Comparison of ENCODE assay signal across 16 cellular contexts in the genomic region with DNA sequence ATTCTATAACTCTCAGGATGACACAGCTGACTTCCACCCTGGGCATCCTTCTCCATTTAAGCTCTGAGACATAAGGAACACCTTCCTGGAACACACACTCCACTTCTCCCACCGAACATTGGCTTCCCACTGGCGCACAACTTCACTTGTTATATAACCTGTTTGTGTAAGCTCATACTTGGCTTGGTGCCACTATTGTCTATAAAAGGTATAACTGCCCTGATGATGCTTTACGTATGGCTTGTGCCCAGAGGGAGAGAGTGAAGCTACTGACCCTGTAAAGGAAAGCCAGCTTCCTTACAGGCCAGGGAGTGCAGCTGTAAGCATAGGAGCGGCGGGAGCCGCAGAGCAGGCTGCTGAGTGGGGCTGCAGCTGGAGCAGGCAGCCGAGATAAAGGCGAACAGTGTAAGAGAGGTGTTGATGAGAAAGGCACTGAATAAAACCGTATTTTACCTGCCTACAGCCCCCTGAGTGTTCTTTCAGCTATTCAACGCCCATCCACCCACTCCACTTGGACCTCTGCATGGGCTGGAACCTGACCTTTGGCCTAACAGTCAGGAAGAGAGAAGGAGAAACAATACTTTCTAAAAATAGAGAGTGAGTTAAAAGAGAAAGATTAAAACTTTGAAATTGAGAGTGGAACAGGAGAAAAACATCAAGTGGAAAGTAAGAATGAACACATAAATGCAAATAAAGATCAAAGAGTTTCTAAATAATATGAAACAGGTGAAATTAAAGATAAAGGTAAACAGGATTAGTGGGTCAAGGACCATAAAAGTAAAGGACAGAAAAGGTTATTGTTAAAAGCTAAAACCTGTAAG.
DNase-seq lines count a peak whose midpoint lies in the region; ATAC-seq and TF ChIP-seq lines count a peak whose summit lies in the region.
"Had no signal": no experiment of that assay in that cellular context is flagged by ENCODE, and none has a peak within 500 bp of the region (broad histone marks: within the 10 kb centered on the region; RNA-seq: fewer than 3 reads in every experiment).

No MANE protein-coding gene starts in this region.

- no peaks in the 10 kb centered on the region for H3K9me3 ChIP-seq in A673 (ENCODE audit: low read depth, low read length, poor library complexity, severe bottlenecking)
- H3K9me3 ChIP-seq: colonic mucosa, tibial artery had no signal

- H3K27ac ChIP-seq in A673 (ENCODE audit: low read depth, low read length, poor library complexity, severe bottlenecking): no peak overlapping the region
- H3K27ac ChIP-seq: colonic mucosa, RWPE1, tibial artery had no signal

- TF ChIP-seq CTCF in foreskin fibroblast (IDR thresholded peaks at IDR 0.05; ENCODE audit: low read depth, low read length): no peak
- no peak for TF ChIP-seq CTCF in A673 (conservative IDR thresholded peaks at IDR 0.05; ENCODE audit: low read depth, low read length)

- H3K4me1 ChIP-seq in A673 (ENCODE audit: insufficient read depth, low read length, poor library complexity, severe bottlenecking): no peaks in the 10 kb centered on the region
- H3K4me1 ChIP-seq: colonic mucosa, tibial artery had no signal

- ATAC-seq in GM19395 (IDR thresholded peaks at IDR 0.05; ENCODE audit: unreplicated experiment): peak; percentile 52
- ATAC-seq: activated T-cell treated with anti-CD3 and anti-CD28 coated beads, Interleukin-2, amount 50 U/mL, for 72 hours; HCT116; stimulated activated naive CD8-positive, alpha-beta T cell treated with anti-CD3 and anti-CD28 coated beads, Interleukin-15, Interleukin-2, amounts not matched to agents 100 U/mL and 50 U/mL, for 24 hours had no signal

- BruUV-seq in A673 (replicated peaks; lab: Mats Ljungman, UMichigan): no TSS peak

- POLR2A ChIA-PET in A673 (lab: Charles Lee; ENCODE audit: low non-redundant PET): no interaction called here

- H3K27me3 ChIP-seq in A673 (replicated peaks; ENCODE audit: insufficient read depth, low read depth, low read length, poor library complexity): no peaks in the 10 kb centered on the region
- H3K27me3 ChIP-seq: colonic mucosa, tibial artery had no signal

- DNase-seq in SW480 (ENCODE audit: low spot score) (peak; percentile 7), mucosa of gallbladder (ENCODE audit: low spot score) (peak; percentile 18), foreskin fibroblast (no peak), A673 (ENCODE audit: low spot score) (no peak), NCI-H2107 treated with DMSO at 0.1 percent for 48 hours (lab: John Stamatoyannopoulos, UW; ENCODE audit: unreplicated experiment) (no peak)
- DNase-seq: activated CD4-positive, alpha-beta T cell treated with anti-CD3 and anti-CD28 coated beads for 1 hour; activated T-cell treated with anti-CD3 and anti-CD28 coated beads, Interleukin-2, amount 50 U/mL, for 72 hours; CD8-positive, alpha-beta memory T cell; colonic mucosa; stimulated activated CD4-positive, alpha-beta T cell treated with anti-CD3 and anti-CD28 coated beads, Interleukin-4, amount 100 ng/mL, for 1 hour; stimulated activated naive CD8-positive, alpha-beta T cell treated with anti-CD3 and anti-CD28 coated beads, Interleukin-15, Interleukin-2, amounts not matched to agents 100 U/mL and 50 U/mL, for 24 hours; tibial artery had no signal

- intact Hi-C loops in A673 (cut with micrococcal nuclease; ENCODE audit: unreplicated experiment): no loop called here

- TF ChIP-seq EP300 in Ishikawa (IDR thresholded peaks at IDR 0.05; ENCODE audit: borderline replicate concordance): no peak

- CTCF ChIA-PET in A673 (lab: Charles Lee): no interaction called here

- no peak for TF ChIP-seq RAD21 in Ishikawa (IDR thresholded peaks at IDR 0.05; ENCODE audit: low read depth)

- no peaks in the 10 kb centered on the region for H3K36me3 ChIP-seq in A673 (ENCODE audit: insufficient read depth, low read length, poor library complexity, severe bottlenecking)
- H3K36me3 ChIP-seq: colonic mucosa, tibial artery had no signal

- H3K4me3 ChIP-seq in foreskin fibroblast (ENCODE audit: low read depth in 1 of 2, low read length in 2 of 2) (no peak overlapping the region), A673 (ENCODE audit: low read depth, low read length, poor library complexity, severe bottlenecking) (no peak overlapping the region)
- H3K4me3 ChIP-seq: colonic mucosa, tibial artery had no signal

TF ChIP-seq in Ishikawa, 13 proteins besides CTCF, POLR2A, EP300 and RAD21:
- no peak for TF ChIP-seq TEAD4 (IDR thresholded peaks at IDR 0.05)
- TF ChIP-seq NFIC (IDR thresholded peaks at IDR 0.05): peak; percentile 87
TF ChIP-seq in Ishikawa: peak in this region for 1.

Comparison
In these comparisons a context has a peak if more than half of its experiments do, and no peak if none do; other contexts are left out.
1. DNase-seq: peak in SW480 (single experiment) and mucosa of gallbladder (single experiment); none in foreskin fibroblast (0 of 2), A673 (single experiment) and NCI-H2107 treated with DMSO at 0.1 percent for 48 hours (single experiment).